ENCODE assay signal across 1 cellular context in the genomic region with DNA sequence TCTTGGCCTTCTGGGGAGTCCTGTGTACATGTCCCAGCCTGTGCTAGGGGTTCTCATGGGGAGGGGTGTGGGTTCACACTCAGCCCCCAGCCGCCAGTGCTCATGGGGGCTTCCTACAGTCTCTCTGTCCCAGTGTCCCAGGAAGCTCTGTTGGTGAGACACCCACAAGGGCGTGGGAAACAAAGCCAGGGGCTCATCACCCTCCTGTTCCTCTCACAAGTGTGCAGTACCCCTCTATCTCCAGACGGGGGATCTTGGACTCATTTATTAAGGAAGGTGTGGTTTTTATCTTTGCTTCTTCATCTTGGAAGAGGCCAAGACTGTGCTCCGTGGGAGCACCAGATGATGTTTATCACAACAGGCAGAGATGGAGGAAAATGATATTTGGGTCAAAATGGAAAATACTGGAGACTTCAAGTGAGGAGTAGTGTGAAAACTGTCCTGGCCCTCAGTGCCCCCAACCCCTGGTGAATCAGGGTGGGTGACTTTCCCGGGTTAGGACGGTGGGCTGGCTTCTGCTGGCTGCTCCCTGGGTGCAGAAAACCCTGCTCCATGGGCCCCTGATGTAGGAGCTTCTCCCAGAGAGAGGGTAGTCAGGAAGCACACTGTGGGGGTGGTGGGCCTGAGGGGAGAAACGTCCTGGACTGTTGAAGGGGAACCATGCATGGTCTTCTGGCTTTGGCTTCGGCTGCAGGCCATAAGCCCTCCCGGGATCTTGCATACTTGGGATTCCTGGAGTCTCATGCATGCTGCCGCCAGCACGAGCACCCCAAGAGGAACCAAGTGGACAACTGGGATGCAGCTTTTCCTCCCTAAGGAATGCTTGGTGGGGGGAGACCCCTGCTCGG.
A peak's percentile ranks its signal among the peaks of the same experiment; 100 is the strongest.
TF ChIP-seq lines count a peak whose summit lies in the region.

No MANE protein-coding gene starts in this region.

TF ChIP-seq in H1, 55 proteins besides CTCF, POLR2A, EP300 and RAD21:
- TF ChIP-seq, protein P1, sequence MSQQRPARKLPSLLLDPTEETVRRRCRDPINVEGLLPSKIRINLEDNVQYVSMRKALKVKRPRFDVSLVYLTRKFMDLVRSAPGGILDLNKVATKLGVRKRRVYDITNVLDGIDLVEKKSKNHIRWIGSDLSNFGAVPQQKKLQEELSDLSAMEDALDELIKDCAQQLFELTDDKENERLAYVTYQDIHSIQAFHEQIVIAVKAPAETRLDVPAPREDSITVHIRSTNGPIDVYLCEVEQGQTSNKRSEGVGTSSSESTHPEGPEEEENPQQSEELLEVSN (IDR thresholded peaks at IDR 0.05), result peak; percentile 57; the same call in 1 of the 2 replicates
- TF ChIP-seq, protein P2, sequence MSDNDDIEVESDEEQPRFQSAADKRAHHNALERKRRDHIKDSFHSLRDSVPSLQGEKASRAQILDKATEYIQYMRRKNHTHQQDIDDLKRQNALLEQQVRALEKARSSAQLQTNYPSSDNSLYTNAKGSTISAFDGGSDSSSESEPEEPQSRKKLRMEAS (IDR thresholded peaks at IDR 0.05), result peak; percentile 47; the same call in 1 of the 2 replicates
- TF ChIP-seq RBBP5 (IDR thresholded peaks at IDR 0.05; ENCODE audit: borderline replicate concordance, low read depth, low read length) (no peak), TEAD4 (IDR thresholded peaks at IDR 0.05; ENCODE audit: low read depth, low read length) (peak; percentile 95), CBX5 (IDR thresholded peaks at IDR 0.05; ENCODE audit: low read depth, low read length) (no peak), CREB1 (IDR thresholded peaks at IDR 0.05) (no peak)
TF ChIP-seq in H1: peak in this region for 3.
